1 cellular context compared by ENCODE assay signal in the genomic region with DNA sequence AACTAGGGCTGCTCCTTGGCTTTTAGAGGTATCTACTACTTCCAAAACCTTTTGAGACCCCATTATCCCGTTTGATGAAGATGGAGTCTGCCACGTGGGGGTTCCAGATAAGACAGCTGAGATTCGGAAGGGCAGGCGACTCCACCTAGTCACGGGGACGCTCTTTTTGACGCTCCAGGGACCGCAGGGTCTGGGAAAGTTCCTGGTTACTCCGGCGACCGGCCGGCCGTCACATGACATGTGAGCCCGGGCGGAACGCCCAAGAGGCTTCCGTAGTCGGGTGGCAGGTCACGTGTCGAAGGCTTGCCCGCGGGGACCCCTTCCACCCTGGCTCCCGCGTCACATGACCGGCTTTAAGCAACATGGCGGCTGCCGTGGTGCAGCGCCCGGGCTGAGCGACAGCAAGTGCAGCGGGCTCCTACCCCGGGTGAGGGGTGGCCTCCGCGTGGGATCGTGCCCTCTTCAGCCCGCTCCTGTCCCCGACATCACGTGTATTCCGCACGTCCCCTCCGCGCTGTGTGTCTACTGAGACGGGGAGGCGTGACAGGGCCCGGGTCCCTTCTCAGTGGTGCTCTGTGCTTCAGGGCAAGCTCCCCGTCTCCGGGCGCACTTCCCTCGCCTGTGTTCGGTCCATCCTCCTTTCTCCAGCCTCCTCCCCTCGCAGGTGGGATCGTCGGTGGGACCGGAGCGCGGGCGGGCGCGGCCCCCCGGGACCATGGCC.
A peak's percentile ranks its signal among the peaks of the same experiment; 100 is the strongest.
TF ChIP-seq lines count a peak whose summit lies in the region.

A gene with protein sequence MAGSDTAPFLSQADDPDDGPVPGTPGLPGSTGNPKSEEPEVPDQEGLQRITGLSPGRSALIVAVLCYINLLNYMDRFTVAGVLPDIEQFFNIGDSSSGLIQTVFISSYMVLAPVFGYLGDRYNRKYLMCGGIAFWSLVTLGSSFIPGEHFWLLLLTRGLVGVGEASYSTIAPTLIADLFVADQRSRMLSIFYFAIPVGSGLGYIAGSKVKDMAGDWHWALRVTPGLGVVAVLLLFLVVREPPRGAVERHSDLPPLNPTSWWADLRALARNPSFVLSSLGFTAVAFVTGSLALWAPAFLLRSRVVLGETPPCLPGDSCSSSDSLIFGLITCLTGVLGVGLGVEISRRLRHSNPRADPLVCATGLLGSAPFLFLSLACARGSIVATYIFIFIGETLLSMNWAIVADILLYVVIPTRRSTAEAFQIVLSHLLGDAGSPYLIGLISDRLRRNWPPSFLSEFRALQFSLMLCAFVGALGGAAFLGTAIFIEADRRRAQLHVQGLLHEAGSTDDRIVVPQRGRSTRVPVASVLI (plus strand): TSS at position 342 of the 721 bp plus-strand sequence. CDS start 374 bp downstream, at position 716.

TF ChIP-seq in SK-N-SH, 30 proteins besides CTCF, POLR2A, EP300 and RAD21 (continued from another document):
- TF ChIP-seq, protein P1, sequence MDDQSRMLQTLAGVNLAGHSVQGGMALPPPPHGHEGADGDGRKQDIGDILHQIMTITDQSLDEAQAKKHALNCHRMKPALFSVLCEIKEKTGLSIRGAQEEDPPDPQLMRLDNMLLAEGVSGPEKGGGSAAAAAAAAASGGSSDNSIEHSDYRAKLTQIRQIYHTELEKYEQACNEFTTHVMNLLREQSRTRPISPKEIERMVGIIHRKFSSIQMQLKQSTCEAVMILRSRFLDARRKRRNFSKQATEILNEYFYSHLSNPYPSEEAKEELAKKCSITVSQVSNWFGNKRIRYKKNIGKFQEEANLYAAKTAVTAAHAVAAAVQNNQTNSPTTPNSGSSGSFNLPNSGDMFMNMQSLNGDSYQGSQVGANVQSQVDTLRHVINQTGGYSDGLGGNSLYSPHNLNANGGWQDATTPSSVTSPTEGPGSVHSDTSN (IDR thresholded peaks at IDR 0.05) = peak; percentile 56; the same call in 1 of the 2 replicates
- TF ChIP-seq, protein P2, sequence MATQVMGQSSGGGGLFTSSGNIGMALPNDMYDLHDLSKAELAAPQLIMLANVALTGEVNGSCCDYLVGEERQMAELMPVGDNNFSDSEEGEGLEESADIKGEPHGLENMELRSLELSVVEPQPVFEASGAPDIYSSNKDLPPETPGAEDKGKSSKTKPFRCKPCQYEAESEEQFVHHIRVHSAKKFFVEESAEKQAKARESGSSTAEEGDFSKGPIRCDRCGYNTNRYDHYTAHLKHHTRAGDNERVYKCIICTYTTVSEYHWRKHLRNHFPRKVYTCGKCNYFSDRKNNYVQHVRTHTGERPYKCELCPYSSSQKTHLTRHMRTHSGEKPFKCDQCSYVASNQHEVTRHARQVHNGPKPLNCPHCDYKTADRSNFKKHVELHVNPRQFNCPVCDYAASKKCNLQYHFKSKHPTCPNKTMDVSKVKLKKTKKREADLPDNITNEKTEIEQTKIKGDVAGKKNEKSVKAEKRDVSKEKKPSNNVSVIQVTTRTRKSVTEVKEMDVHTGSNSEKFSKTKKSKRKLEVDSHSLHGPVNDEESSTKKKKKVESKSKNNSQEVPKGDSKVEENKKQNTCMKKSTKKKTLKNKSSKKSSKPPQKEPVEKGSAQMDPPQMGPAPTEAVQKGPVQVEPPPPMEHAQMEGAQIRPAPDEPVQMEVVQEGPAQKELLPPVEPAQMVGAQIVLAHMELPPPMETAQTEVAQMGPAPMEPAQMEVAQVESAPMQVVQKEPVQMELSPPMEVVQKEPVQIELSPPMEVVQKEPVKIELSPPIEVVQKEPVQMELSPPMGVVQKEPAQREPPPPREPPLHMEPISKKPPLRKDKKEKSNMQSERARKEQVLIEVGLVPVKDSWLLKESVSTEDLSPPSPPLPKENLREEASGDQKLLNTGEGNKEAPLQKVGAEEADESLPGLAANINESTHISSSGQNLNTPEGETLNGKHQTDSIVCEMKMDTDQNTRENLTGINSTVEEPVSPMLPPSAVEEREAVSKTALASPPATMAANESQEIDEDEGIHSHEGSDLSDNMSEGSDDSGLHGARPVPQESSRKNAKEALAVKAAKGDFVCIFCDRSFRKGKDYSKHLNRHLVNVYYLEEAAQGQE (IDR thresholded peaks at IDR 0.05; ENCODE audit: low read depth, low read length) = peak; percentile 77; the same call in 1 of the 2 replicates
- TF ChIP-seq, protein P3, sequence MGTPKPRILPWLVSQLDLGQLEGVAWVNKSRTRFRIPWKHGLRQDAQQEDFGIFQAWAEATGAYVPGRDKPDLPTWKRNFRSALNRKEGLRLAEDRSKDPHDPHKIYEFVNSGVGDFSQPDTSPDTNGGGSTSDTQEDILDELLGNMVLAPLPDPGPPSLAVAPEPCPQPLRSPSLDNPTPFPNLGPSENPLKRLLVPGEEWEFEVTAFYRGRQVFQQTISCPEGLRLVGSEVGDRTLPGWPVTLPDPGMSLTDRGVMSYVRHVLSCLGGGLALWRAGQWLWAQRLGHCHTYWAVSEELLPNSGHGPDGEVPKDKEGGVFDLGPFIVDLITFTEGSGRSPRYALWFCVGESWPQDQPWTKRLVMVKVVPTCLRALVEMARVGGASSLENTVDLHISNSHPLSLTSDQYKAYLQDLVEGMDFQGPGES (IDR thresholded peaks at IDR 0.05; ENCODE audit: low read depth, low read length) = no peak; the same call in 1 of the 2 replicates
- peak; percentile 88 for TF ChIP-seq CHD2 (IDR thresholded peaks at IDR 0.05; ENCODE audit: low read length, partially characterized antibody)
- peak; percentile 86; the same call in 1 of the 2 replicates for TF ChIP-seq SIN3A (IDR thresholded peaks at IDR 0.05; ENCODE audit: borderline replicate concordance, low read depth, low read length)
- no peak for TF ChIP-seq MEF2A (IDR thresholded peaks at IDR 0.05; ENCODE audit: borderline replicate concordance, low read depth)
- TF ChIP-seq YY1 (IDR thresholded peaks at IDR 0.05; ENCODE audit: low read depth) = peak; percentile 98
- no peak for TF ChIP-seq GABPA (IDR thresholded peaks at IDR 0.05; ENCODE audit: low read depth)
- TF ChIP-seq EZH2phosphoT487 (IDR thresholded peaks at IDR 0.05; ENCODE audit: borderline replicate concordance, low read depth) = no peak
- peak; percentile 95 for TF ChIP-seq MXI1 (IDR thresholded peaks at IDR 0.05; ENCODE audit: low read depth, low read length)
- TF ChIP-seq POLR2AphosphoS5 (IDR thresholded peaks at IDR 0.05; ENCODE audit: low read depth, low read length) = peak; percentile 76
- TF ChIP-seq NFIC (IDR thresholded peaks at IDR 0.05; ENCODE audit: borderline replicate concordance) = no peak
- TF ChIP-seq FOXM1 (IDR thresholded peaks at IDR 0.05; ENCODE audit: low read depth) = no peak
- no peak for TF ChIP-seq RFX5 (IDR thresholded peaks at IDR 0.05; ENCODE audit: low read length)
- TF ChIP-seq FOSL2 (IDR thresholded peaks at IDR 0.05; ENCODE audit: borderline replicate concordance, low read depth) = no peak
- TF ChIP-seq ELF1 (IDR thresholded peaks at IDR 0.05) = peak; percentile 81; the same call in 1 of the 2 replicates
- TF ChIP-seq GATA2 (CRISPR knock-in tag; IDR thresholded peaks at IDR 0.05) = peak; percentile 39; the same call in 1 of the 2 replicates
- TF ChIP-seq TEAD4 (IDR thresholded peaks at IDR 0.05; ENCODE audit: borderline replicate concordance, insufficient read depth) = no peak
